ENCODE assay signal across 1 cellular context in the genomic region with DNA sequence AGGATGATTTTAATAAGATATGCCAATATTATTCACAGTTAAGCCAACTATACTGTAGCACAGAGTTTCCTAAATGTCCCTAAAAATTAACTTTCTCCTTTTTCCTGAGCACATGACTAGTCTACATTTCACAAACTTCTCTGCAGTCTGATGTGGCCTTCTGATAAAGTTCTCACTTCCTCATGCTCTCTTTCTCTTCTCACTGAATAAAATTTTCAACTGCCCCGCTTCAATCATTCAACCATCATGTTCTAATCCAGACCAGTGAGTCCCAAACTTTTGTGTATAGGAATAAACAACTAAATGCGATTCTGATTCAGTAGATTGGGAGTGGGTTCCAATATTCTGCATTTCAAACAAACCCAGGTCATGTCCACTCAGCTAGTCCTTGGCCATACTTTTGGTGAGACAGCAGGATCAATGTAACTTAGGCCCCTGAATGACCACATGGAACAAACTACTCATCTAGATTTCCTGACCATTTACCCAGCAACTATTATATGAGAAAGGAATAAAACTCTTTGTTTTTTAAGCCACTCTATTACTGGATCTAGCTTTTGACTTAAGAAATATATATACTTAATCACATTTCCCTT.
TF ChIP-seq lines count a peak whose summit lies in the region.

No MANE protein-coding gene starts in this region.

TF ChIP-seq in K562, 482 proteins besides CTCF, POLR2A, EP300 and RAD21 (continued from another document and continues in another):
- TF ChIP-seq, protein P1, sequence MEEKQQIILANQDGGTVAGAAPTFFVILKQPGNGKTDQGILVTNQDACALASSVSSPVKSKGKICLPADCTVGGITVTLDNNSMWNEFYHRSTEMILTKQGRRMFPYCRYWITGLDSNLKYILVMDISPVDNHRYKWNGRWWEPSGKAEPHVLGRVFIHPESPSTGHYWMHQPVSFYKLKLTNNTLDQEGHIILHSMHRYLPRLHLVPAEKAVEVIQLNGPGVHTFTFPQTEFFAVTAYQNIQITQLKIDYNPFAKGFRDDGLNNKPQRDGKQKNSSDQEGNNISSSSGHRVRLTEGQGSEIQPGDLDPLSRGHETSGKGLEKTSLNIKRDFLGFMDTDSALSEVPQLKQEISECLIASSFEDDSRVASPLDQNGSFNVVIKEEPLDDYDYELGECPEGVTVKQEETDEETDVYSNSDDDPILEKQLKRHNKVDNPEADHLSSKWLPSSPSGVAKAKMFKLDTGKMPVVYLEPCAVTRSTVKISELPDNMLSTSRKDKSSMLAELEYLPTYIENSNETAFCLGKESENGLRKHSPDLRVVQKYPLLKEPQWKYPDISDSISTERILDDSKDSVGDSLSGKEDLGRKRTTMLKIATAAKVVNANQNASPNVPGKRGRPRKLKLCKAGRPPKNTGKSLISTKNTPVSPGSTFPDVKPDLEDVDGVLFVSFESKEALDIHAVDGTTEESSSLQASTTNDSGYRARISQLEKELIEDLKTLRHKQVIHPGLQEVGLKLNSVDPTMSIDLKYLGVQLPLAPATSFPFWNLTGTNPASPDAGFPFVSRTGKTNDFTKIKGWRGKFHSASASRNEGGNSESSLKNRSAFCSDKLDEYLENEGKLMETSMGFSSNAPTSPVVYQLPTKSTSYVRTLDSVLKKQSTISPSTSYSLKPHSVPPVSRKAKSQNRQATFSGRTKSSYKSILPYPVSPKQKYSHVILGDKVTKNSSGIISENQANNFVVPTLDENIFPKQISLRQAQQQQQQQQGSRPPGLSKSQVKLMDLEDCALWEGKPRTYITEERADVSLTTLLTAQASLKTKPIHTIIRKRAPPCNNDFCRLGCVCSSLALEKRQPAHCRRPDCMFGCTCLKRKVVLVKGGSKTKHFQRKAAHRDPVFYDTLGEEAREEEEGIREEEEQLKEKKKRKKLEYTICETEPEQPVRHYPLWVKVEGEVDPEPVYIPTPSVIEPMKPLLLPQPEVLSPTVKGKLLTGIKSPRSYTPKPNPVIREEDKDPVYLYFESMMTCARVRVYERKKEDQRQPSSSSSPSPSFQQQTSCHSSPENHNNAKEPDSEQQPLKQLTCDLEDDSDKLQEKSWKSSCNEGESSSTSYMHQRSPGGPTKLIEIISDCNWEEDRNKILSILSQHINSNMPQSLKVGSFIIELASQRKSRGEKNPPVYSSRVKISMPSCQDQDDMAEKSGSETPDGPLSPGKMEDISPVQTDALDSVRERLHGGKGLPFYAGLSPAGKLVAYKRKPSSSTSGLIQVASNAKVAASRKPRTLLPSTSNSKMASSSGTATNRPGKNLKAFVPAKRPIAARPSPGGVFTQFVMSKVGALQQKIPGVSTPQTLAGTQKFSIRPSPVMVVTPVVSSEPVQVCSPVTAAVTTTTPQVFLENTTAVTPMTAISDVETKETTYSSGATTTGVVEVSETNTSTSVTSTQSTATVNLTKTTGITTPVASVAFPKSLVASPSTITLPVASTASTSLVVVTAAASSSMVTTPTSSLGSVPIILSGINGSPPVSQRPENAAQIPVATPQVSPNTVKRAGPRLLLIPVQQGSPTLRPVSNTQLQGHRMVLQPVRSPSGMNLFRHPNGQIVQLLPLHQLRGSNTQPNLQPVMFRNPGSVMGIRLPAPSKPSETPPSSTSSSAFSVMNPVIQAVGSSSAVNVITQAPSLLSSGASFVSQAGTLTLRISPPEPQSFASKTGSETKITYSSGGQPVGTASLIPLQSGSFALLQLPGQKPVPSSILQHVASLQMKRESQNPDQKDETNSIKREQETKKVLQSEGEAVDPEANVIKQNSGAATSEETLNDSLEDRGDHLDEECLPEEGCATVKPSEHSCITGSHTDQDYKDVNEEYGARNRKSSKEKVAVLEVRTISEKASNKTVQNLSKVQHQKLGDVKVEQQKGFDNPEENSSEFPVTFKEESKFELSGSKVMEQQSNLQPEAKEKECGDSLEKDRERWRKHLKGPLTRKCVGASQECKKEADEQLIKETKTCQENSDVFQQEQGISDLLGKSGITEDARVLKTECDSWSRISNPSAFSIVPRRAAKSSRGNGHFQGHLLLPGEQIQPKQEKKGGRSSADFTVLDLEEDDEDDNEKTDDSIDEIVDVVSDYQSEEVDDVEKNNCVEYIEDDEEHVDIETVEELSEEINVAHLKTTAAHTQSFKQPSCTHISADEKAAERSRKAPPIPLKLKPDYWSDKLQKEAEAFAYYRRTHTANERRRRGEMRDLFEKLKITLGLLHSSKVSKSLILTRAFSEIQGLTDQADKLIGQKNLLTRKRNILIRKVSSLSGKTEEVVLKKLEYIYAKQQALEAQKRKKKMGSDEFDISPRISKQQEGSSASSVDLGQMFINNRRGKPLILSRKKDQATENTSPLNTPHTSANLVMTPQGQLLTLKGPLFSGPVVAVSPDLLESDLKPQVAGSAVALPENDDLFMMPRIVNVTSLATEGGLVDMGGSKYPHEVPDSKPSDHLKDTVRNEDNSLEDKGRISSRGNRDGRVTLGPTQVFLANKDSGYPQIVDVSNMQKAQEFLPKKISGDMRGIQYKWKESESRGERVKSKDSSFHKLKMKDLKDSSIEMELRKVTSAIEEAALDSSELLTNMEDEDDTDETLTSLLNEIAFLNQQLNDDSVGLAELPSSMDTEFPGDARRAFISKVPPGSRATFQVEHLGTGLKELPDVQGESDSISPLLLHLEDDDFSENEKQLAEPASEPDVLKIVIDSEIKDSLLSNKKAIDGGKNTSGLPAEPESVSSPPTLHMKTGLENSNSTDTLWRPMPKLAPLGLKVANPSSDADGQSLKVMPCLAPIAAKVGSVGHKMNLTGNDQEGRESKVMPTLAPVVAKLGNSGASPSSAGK (IDR thresholded peaks at IDR 0.05) = peak; percentile 56
- TF ChIP-seq KLF10 (CRISPR knock-in tag; IDR thresholded peaks at IDR 0.05) (no peak), TAL1 (IDR thresholded peaks at IDR 0.05) (0 out of 2 replicates have a peak, but pooled peaks have one; percentile 3), CBX8 (IDR thresholded peaks at IDR 0.05; ENCODE audit: borderline replicate concordance, extremely low read depth, low read depth, low read length, poor library complexity, severe bottlenecking) (no peak), ZNF717 (CRISPR knock-in tag; IDR thresholded peaks at IDR 0.05) (no peak), WHSC1 (IDR thresholded peaks at IDR 0.05; ENCODE audit: low read length) (no peak), RUNX1 (IDR thresholded peaks at IDR 0.05; ENCODE audit: low read depth) (no peak), CBFA2T2 (conservative IDR thresholded peaks at IDR 0.05) (no peak), MYC (IDR thresholded peaks at IDR 0.05; ENCODE audit: low read depth, low read length) (peak; percentile 41), MYC (CRISPR knock-in tag; IDR thresholded peaks at IDR 0.05; ENCODE audit: borderline replicate concordance, low read depth) (no peak), NFYB (IDR thresholded peaks at IDR 0.05; ENCODE audit: extremely low read depth, insufficient read length) (no peak), SRSF3 (IDR thresholded peaks at IDR 0.05; ENCODE audit: insufficient read depth, low read length) (no peak), SRSF9 (IDR thresholded peaks at IDR 0.05; ENCODE audit: borderline replicate concordance, low read depth, low read length) (no peak), PHF20 (IDR thresholded peaks at IDR 0.05; ENCODE audit: partially characterized antibody) (no peak), LCOR (CRISPR knock-in tag; IDR thresholded peaks at IDR 0.05) (no peak), POLR3G (IDR thresholded peaks at IDR 0.05; ENCODE audit: extremely low read depth, insufficient read length, insufficient replicate concordance) (no peak), MTA2 (IDR thresholded peaks at IDR 0.05; ENCODE audit: low read depth) (no peak), ZFX (CRISPR knock-in tag; IDR thresholded peaks at IDR 0.05) (peak; percentile 46; the same call in 1 of the 2 replicates), NR2C1 (IDR thresholded peaks at IDR 0.05) (no peak), NR2C1 (tag; IDR thresholded peaks at IDR 0.05) (0 out of 2 replicates have a peak, but pooled peaks have one; percentile 26), ZNF436 (CRISPR knock-in tag; IDR thresholded peaks at IDR 0.05) (no peak), ZNF57 (CRISPR knock-in tag; IDR thresholded peaks at IDR 0.05) (no peak), RCOR1 (IDR thresholded peaks at IDR 0.05; ENCODE audit: borderline replicate concordance in 1 of 2, low read depth in 2 of 2, low read length in 2 of 2) (peak in 1 of 2 experiments; percentile 49; a peak in 1 of 4 replicates), ZBED1 (IDR thresholded peaks at IDR 0.05) (no peak), SMARCB1 (IDR thresholded peaks at IDR 0.05; ENCODE audit: insufficient read length, low read depth) (no peak), HMG20B (CRISPR knock-in tag; IDR thresholded peaks at IDR 0.05) (no peak), ETS2 (tag; IDR thresholded peaks at IDR 0.05; ENCODE audit: borderline replicate concordance, poor library complexity, severe bottlenecking) (no peak), ZNF644 (tag; IDR thresholded peaks at IDR 0.05; ENCODE audit: low read depth) (no peak), NCOA4 (IDR thresholded peaks at IDR 0.05; ENCODE audit: partially characterized antibody) (no peak), HCFC1 (IDR thresholded peaks at IDR 0.05; ENCODE audit: low read depth, low read length) (no peak), MAFG (tag; conservative IDR thresholded peaks at IDR 0.05) (no peak), SMAD3 (CRISPR knock-in tag; conservative IDR thresholded peaks at IDR 0.05) (no peak), BCOR (IDR thresholded peaks at IDR 0.05) (no peak)
- TF ChIP-seq, protein P2, sequence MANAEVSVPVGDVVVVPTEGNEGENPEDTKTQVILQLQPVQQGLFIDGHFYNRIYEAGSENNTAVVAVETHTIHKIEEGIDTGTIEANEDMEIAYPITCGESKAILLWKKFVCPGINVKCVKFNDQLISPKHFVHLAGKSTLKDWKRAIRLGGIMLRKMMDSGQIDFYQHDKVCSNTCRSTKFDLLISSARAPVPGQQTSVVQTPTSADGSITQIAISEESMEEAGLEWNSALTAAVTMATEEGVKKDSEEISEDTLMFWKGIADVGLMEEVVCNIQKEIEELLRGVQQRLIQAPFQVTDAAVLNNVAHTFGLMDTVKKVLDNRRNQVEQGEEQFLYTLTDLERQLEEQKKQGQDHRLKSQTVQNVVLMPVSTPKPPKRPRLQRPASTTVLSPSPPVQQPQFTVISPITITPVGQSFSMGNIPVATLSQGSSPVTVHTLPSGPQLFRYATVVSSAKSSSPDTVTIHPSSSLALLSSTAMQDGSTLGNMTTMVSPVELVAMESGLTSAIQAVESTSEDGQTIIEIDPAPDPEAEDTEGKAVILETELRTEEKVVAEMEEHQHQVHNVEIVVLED (CRISPR knock-in tag; IDR thresholded peaks at IDR 0.05) = no peak
- TF ChIP-seq, protein P3, sequence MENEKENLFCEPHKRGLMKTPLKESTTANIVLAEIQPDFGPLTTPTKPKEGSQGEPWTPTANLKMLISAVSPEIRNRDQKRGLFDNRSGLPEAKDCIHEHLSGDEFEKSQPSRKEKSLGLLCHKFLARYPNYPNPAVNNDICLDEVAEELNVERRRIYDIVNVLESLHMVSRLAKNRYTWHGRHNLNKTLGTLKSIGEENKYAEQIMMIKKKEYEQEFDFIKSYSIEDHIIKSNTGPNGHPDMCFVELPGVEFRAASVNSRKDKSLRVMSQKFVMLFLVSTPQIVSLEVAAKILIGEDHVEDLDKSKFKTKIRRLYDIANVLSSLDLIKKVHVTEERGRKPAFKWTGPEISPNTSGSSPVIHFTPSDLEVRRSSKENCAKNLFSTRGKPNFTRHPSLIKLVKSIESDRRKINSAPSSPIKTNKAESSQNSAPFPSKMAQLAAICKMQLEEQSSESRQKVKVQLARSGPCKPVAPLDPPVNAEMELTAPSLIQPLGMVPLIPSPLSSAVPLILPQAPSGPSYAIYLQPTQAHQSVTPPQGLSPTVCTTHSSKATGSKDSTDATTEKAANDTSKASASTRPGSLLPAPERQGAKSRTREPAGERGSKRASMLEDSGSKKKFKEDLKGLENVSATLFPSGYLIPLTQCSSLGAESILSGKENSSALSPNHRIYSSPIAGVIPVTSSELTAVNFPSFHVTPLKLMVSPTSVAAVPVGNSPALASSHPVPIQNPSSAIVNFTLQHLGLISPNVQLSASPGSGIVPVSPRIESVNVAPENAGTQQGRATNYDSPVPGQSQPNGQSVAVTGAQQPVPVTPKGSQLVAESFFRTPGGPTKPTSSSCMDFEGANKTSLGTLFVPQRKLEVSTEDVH (IDR thresholded peaks at IDR 0.05; ENCODE audit: low read depth, partially characterized antibody) = no peak
- TF ChIP-seq, protein P4, sequence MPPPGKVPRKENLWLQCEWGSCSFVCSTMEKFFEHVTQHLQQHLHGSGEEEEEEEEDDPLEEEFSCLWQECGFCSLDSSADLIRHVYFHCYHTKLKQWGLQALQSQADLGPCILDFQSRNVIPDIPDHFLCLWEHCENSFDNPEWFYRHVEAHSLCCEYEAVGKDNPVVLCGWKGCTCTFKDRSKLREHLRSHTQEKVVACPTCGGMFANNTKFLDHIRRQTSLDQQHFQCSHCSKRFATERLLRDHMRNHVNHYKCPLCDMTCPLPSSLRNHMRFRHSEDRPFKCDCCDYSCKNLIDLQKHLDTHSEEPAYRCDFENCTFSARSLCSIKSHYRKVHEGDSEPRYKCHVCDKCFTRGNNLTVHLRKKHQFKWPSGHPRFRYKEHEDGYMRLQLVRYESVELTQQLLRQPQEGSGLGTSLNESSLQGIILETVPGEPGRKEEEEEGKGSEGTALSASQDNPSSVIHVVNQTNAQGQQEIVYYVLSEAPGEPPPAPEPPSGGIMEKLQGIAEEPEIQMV (tag; conservative IDR thresholded peaks at IDR 0.05; ENCODE audit: low read depth) = no peak
- TF ChIP-seq, protein P5, sequence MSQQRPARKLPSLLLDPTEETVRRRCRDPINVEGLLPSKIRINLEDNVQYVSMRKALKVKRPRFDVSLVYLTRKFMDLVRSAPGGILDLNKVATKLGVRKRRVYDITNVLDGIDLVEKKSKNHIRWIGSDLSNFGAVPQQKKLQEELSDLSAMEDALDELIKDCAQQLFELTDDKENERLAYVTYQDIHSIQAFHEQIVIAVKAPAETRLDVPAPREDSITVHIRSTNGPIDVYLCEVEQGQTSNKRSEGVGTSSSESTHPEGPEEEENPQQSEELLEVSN (IDR thresholded peaks at IDR 0.05; ENCODE audit: borderline replicate concordance in 1 of 2, extremely low read depth in 1 of 2, insufficient read depth in 1 of 2, insufficient read length in 1 of 2, low read depth in 1 of 2, low read length in 1 of 2, poor library complexity in 1 of 2, severe bottlenecking in 1 of 2) = no peak
- TF ChIP-seq, protein P6, sequence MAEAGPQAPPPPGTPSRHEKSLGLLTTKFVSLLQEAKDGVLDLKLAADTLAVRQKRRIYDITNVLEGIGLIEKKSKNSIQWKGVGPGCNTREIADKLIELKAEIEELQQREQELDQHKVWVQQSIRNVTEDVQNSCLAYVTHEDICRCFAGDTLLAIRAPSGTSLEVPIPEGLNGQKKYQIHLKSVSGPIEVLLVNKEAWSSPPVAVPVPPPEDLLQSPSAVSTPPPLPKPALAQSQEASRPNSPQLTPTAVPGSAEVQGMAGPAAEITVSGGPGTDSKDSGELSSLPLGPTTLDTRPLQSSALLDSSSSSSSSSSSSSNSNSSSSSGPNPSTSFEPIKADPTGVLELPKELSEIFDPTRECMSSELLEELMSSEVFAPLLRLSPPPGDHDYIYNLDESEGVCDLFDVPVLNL (CRISPR knock-in tag; IDR thresholded peaks at IDR 0.05; ENCODE audit: low read depth) = no peak
